Comparison of ENCODE assay signal across 8 cellular contexts in genomic region chr17:50198026-50198669, GRCh38. TPM values are rescaled to one million over a fixed set of nuclear protein-coding genes. Genes with fewer than 3 reads are reported as not detected.
DNase-seq lines count a peak whose midpoint lies in the region; ATAC-seq and TF ChIP-seq lines count a peak whose summit lies in the region.

No MANE protein-coding gene starts in this region.

- no peak overlapping the region for H3K4me3 ChIP-seq in CD4-positive, CD25-positive, alpha-beta regulatory T cell (ENCODE audit: low read depth, low read length)
- H3K4me3 ChIP-seq in HL-60 (replicated peaks; ENCODE audit: insufficient read depth, low read length) (no peak overlapping the region), skeletal muscle satellite cell (ENCODE audit: low read length) (peak overlapping the region; percentile 85)

- peak overlapping the region in 2 of 4 donors; percentile 47 to 84 for H3K4me3 Mint-ChIP-seq in CD4-positive, CD25-positive, alpha-beta regulatory T cell
- no peak overlapping the region for H3K4me3 Mint-ChIP-seq in activated naive CD4-positive, alpha-beta T cell treated with anti-CD3 and anti-CD28 coated beads, Interleukin-2, amount 10 ng/mL, durations not matched to agents 7 days and 5 days

- intact Hi-C loops in left ventricle myocardium superior (cut with micrococcal nuclease): no loop called here

- no peaks in the 10 kb centered on the region for H3K36me3 ChIP-seq in CD4-positive, CD25-positive, alpha-beta regulatory T cell (ENCODE audit: control insufficient read depth, insufficient read depth, low read length)
- peaks cover 68% of the 10 kb centered on the region for H3K36me3 ChIP-seq in skeletal muscle satellite cell (ENCODE audit: insufficient read depth, low read length)

- H3K27me3 Mint-ChIP-seq in CD4-positive, CD25-positive, alpha-beta regulatory T cell: peaks cover 58% of the 10 kb centered on the region
- peaks cover 88% of the 10 kb centered on the region for H3K27me3 Mint-ChIP-seq in activated naive CD4-positive, alpha-beta T cell treated with anti-CD3 and anti-CD28 coated beads, Interleukin-2, amount 10 ng/mL, durations not matched to agents 7 days and 5 days

- H3K9ac ChIP-seq in skeletal muscle satellite cell (ENCODE audit: low read depth, low read length): peak overlapping the region; percentile 100

- peak in 2 of 3 donors; percentile 36 to 63 for DNase-seq in CD4-positive, CD25-positive, alpha-beta regulatory T cell
- DNase-seq in HL-60 (ENCODE audit: low read depth in 1 of 2, low spot score in 1 of 2): peak in 1 of 2 experiments; percentile 69
- DNase-seq in SHP77 treated with DMSO at 0.1 percent for 48 hours (lab: John Stamatoyannopoulos, UW): peak; percentile 18
- peak; percentile 81 for DNase-seq in activated naive CD4-positive, alpha-beta T cell treated with anti-CD3 and anti-CD28 coated beads, Interleukin-2, amount 10 ng/mL, durations not matched to agents 7 days and 5 days
- DNase-seq in left ventricle myocardium superior: peak; percentile 69

- H3K27ac Mint-ChIP-seq in CD4-positive, CD25-positive, alpha-beta regulatory T cell: peak overlapping the region in 1 of 3 donors; percentile 39
- H3K27ac Mint-ChIP-seq in activated naive CD4-positive, alpha-beta T cell treated with anti-CD3 and anti-CD28 coated beads, Interleukin-2, amount 10 ng/mL, durations not matched to agents 7 days and 5 days: no peak overlapping the region

- CTCF ChIA-PET in activated naive CD4-positive, alpha-beta T cell treated with anti-CD3 and anti-CD28 coated beads, Interleukin-2, amount 10 ng/mL, durations not matched to agents 7 days and 5 days (lab: Charles Lee): interaction anchor here (0.6 to 5.7 kb wide), 23 partner anchors 10 to 281 kb away, joined by 3 to 100 read pairs (median 4); partner anchors contain the start of genes SGCA and TMEM92

- H3K27me3 ChIP-seq in CD4-positive, CD25-positive, alpha-beta regulatory T cell (ENCODE audit: control insufficient read depth, insufficient read depth, low read length): peaks cover 10% of the 10 kb centered on the region
- H3K27me3 ChIP-seq in HL-60 (ENCODE audit: insufficient read depth, poor library complexity, severe bottlenecking) (peaks cover 37% of the 10 kb centered on the region), skeletal muscle satellite cell (ENCODE audit: control insufficient read depth, insufficient read depth, low read length) (no peaks in the 10 kb centered on the region)

- peaks cover 0 to 2% (median 0%) of the 10 kb centered on the region in 7 donors for H3K9me3 Mint-ChIP-seq in CD4-positive, CD25-positive, alpha-beta regulatory T cell
- H3K9me3 Mint-ChIP-seq in activated naive CD4-positive, alpha-beta T cell treated with anti-CD3 and anti-CD28 coated beads, Interleukin-2, amount 10 ng/mL, durations not matched to agents 7 days and 5 days: no peaks in the 10 kb centered on the region

- H3K36me3 Mint-ChIP-seq in CD4-positive, CD25-positive, alpha-beta regulatory T cell: no peaks in the 10 kb centered on the region
- H3K36me3 Mint-ChIP-seq in activated naive CD4-positive, alpha-beta T cell treated with anti-CD3 and anti-CD28 coated beads, Interleukin-2, amount 10 ng/mL, durations not matched to agents 7 days and 5 days: no peaks in the 10 kb centered on the region

- H3K4me1 Mint-ChIP-seq in CD4-positive, CD25-positive, alpha-beta regulatory T cell: peaks cover 0 to 28% (median 17%) of the 10 kb centered on the region in 4 donors
- peaks cover 23% of the 10 kb centered on the region for H3K4me1 Mint-ChIP-seq in activated naive CD4-positive, alpha-beta T cell treated with anti-CD3 and anti-CD28 coated beads, Interleukin-2, amount 10 ng/mL, durations not matched to agents 7 days and 5 days

- H3K27ac ChIP-seq in CD4-positive, CD25-positive, alpha-beta regulatory T cell (ENCODE audit: insufficient read depth, low read length, poor library complexity, severe bottlenecking): no peak overlapping the region
- no peak overlapping the region for H3K27ac ChIP-seq in HL-60 (replicated peaks)

- H3K9me3 ChIP-seq in CD4-positive, CD25-positive, alpha-beta regulatory T cell (ENCODE audit: control insufficient read depth in 2 of 2, low read length in 2 of 2): no peaks in the 10 kb centered on the region
- no peaks in the 10 kb centered on the region for H3K9me3 ChIP-seq in skeletal muscle satellite cell (replicated peaks; ENCODE audit: low read length)

- H3K4me1 ChIP-seq in CD4-positive, CD25-positive, alpha-beta regulatory T cell (ENCODE audit: control insufficient read depth, insufficient read depth, low read length, poor library complexity, severe bottlenecking): peaks cover 21% of the 10 kb centered on the region
- peaks cover 70% of the 10 kb centered on the region for H3K4me1 ChIP-seq in skeletal muscle satellite cell (ENCODE audit: control insufficient read depth, insufficient read depth, low read length)

- ATAC-seq in CD4-positive, CD25-positive, alpha-beta regulatory T cell (ENCODE audit: low read depth in 2 of 2): no peak
- no peak for ATAC-seq in left ventricle myocardium superior
- no peak for ATAC-seq in HG03432 (IDR thresholded peaks at IDR 0.05; ENCODE audit: unreplicated experiment)
- no peak for ATAC-seq in HG03439 (IDR thresholded peaks at IDR 0.05; ENCODE audit: unreplicated experiment)

- peak overlapping the region; percentile 83 for H3K4me2 ChIP-seq in skeletal muscle satellite cell (ENCODE audit: low read length)

- peak; percentile 86 for TF ChIP-seq CTCF in HL-60 (IDR thresholded peaks at IDR 0.05; ENCODE audit: insufficient read depth, low read length)

RNA-seq across cellular contexts. Expression of gene COL1A1, which starts 3.3 kb away (rescaled TPM):
- 26.2 TPM for total RNA-seq in CD4-positive, CD25-positive, alpha-beta regulatory T cell
- polyA plus RNA-seq in CD4-positive, CD25-positive, alpha-beta regulatory T cell: not detected
- 26.8 TPM for total RNA-seq in left ventricle myocardium superior
- total RNA-seq in skeletal muscle satellite cell (2012; rRNA removed): 1,202 and 1,869 TPM in 2 replicates

RNA-seq across cellular contexts. Expression of gene SGCA, which starts 32.3 kb away (rescaled TPM):
- not detected for total RNA-seq in CD4-positive, CD25-positive, alpha-beta regulatory T cell
- polyA plus RNA-seq in CD4-positive, CD25-positive, alpha-beta regulatory T cell: not detected
- total RNA-seq in left ventricle myocardium superior: 155 TPM
- total RNA-seq in skeletal muscle satellite cell (2012; rRNA removed): 2.5 and 15.7 TPM in 2 replicates

RNA-seq across cellular contexts. Expression of gene PPP1R9B, which starts 47.7 kb away (rescaled TPM):
- total RNA-seq in CD4-positive, CD25-positive, alpha-beta regulatory T cell: 85.4 TPM
- polyA plus RNA-seq in CD4-positive, CD25-positive, alpha-beta regulatory T cell: under 1 TPM; 0.41 to 0.55 (median 0.44) TPM
- 37.6 TPM for total RNA-seq in left ventricle myocardium superior
- total RNA-seq in skeletal muscle satellite cell (2012; rRNA removed): 29.2 and 29.5 TPM in 2 replicates

Comparison
In these comparisons a context has a peak if more than half of its experiments do, and no peak if none do; other contexts are left out.
1. RNA of gene SGCA, which starts 32.3 kb away (total RNA-seq): 155 TPM in left ventricle myocardium superior (single experiment); not detected in CD4-positive, CD25-positive, alpha-beta regulatory T cell (single experiment); every median in the first group is over 100 times any median in the second.